ENCODE assay signal across 10 cellular contexts in the genomic region with DNA sequence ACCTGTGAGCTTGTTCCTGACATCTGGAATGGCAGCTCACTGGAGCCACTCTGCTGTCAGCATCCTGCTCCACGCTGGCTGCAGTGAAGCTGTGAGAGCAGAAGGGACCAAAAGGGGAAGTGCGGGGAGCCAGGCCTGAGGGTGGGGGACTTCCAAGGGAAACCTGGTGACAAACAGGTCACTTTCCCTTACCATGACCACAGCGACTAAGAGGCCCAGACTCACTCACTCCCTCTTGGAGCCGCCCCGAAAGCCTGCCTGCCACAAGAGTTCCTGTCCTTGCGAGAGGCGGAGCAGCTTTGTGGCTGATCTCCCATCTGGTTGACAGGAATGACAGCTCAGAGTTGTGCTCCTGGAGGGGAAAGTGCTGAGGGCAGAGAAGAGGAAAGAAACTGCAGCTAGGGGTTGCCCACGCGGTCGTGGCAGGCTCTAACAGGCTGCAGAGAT.
DNase-seq lines count a peak whose midpoint lies in the region; ATAC-seq and TF ChIP-seq lines count a peak whose summit lies in the region.
"Had no signal": no experiment of that assay in that cellular context is flagged by ENCODE, and none has a peak within 500 bp of the region (broad histone marks: within the 10 kb centered on the region; RNA-seq: fewer than 3 reads in every experiment).

No MANE protein-coding gene starts in this region.

- TF ChIP-seq CTCF in brain (conservative IDR thresholded peaks at IDR 0.05), result no peak

- peaks cover 13% of the 10 kb centered on the region for H3K27me3 Mint-ChIP-seq in brain

- H3K36me3 Mint-ChIP-seq in brain, result no peaks in the 10 kb centered on the region
- H3K36me3 Mint-ChIP-seq: mesothelial cell of epicardium had no signal

- H3K27ac Mint-ChIP-seq in brain, result peak overlapping the region in 4 of 5 experiments; percentile 5 to 84 (median 40)
- H3K27ac Mint-ChIP-seq: mesothelial cell of epicardium; T-helper 1 cell treated with Interleukin-12 subunit alpha and Interleukin-12 subunit beta and Interleukin-4 antibody, amounts not matched to agents 30 μg/mL and 1 μg/mL, for 36 hours had no signal

- no peaks in the 10 kb centered on the region for H3K9me3 Mint-ChIP-seq in brain
- H3K9me3 Mint-ChIP-seq: mesothelial cell of epicardium; T-helper 1 cell treated with Interleukin-12 subunit alpha and Interleukin-12 subunit beta and Interleukin-4 antibody, amounts not matched to agents 30 μg/mL and 1 μg/mL, for 36 hours had no signal

- H3K4me1 Mint-ChIP-seq in brain, result peaks cover 34% of the 10 kb centered on the region

- H3K4me3 Mint-ChIP-seq in brain, result peak overlapping the region in 3 of 5 experiments; percentile 20 to 34 (median 29)
- H3K4me3 Mint-ChIP-seq: mesothelial cell of epicardium; T-helper 1 cell treated with Interleukin-12 subunit alpha and Interleukin-12 subunit beta and Interleukin-4 antibody, amounts not matched to agents 30 μg/mL and 1 μg/mL, for 36 hours had no signal

- intact Hi-C loops in sciatic nerve (cut with DNase I), result no loop called here

- DNase-seq in NCI-H2107 treated with DMSO at 0.1 percent for 48 hours (lab: John Stamatoyannopoulos, UW; ENCODE audit: unreplicated experiment) (no peak), sciatic nerve (ENCODE audit: low spot score) (no peak), COR-L47 (lab: John Stamatoyannopoulos, UW) (no peak), NCI-H526 treated with DMSO at 0.1 percent for 48 hours (lab: John Stamatoyannopoulos, UW) (no peak)

- ATAC-seq in GM18502 (IDR thresholded peaks at IDR 0.05; ENCODE audit: poor library complexity, unreplicated experiment) (peak; percentile 93), GM19452 (IDR thresholded peaks at IDR 0.05; ENCODE audit: unreplicated experiment) (peak; percentile 95), HG03103 (IDR thresholded peaks at IDR 0.05; ENCODE audit: low read depth, unreplicated experiment) (peak; percentile 83), sciatic nerve (no peak)
